In the genomic region with DNA sequence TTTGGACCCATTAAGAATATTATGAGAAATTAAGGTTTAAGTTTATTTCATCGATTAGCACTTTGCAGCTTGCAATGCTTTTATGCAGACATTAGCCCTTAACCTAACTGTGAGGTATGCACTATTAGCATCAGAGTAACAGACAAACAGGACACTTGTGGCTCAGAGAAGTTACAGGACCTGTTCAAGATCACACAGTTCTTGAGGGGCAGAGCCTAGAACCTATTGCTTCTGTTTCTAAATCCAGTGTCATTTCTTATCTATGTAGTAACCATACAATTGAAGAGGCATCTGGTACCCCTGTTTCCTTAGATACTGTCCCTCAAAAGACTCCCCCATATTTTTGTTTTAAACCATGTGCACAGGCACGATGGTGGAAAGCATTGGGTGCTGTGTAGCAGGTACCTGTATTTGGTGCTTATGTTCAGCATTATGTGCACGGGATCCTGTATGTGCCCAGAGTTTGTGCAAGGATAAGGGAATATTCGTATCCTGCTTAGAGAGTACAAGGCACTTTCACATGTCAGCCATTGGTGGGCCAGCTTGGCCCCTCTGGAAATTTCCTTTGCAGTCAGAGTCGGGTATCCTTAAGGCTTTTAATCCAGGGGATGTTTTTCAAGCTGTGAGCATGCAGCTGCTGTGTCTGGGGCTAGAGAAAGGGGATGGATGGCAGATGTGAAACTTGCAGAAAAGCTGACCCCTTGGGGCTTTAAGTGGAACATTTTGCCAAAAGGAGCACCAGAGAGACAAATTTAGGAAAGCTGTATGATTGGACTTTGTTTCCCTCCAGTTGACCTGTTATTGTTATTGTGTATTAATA, we compare ENCODE assay signal across 2 cellular contexts.
TF ChIP-seq lines count a peak whose summit lies in the region.

No MANE protein-coding gene starts in this region.

TF ChIP-seq in liver, 16 proteins besides CTCF, POLR2A, EP300 and RAD21:
- TF ChIP-seq HNF4G (IDR thresholded peaks at IDR 0.05), result no peak
- TF ChIP-seq, protein P1, sequence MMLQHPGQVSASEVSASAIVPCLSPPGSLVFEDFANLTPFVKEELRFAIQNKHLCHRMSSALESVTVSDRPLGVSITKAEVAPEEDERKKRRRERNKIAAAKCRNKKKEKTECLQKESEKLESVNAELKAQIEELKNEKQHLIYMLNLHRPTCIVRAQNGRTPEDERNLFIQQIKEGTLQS (IDR thresholded peaks at IDR 0.05), result no peak
- no peak for TF ChIP-seq HNF4A (conservative IDR thresholded peaks at IDR 0.05)
- no peak for TF ChIP-seq YY1 (IDR thresholded peaks at IDR 0.05)
- TF ChIP-seq FOXA2 (IDR thresholded peaks at IDR 0.05), result no peak
- TF ChIP-seq, protein P2, sequence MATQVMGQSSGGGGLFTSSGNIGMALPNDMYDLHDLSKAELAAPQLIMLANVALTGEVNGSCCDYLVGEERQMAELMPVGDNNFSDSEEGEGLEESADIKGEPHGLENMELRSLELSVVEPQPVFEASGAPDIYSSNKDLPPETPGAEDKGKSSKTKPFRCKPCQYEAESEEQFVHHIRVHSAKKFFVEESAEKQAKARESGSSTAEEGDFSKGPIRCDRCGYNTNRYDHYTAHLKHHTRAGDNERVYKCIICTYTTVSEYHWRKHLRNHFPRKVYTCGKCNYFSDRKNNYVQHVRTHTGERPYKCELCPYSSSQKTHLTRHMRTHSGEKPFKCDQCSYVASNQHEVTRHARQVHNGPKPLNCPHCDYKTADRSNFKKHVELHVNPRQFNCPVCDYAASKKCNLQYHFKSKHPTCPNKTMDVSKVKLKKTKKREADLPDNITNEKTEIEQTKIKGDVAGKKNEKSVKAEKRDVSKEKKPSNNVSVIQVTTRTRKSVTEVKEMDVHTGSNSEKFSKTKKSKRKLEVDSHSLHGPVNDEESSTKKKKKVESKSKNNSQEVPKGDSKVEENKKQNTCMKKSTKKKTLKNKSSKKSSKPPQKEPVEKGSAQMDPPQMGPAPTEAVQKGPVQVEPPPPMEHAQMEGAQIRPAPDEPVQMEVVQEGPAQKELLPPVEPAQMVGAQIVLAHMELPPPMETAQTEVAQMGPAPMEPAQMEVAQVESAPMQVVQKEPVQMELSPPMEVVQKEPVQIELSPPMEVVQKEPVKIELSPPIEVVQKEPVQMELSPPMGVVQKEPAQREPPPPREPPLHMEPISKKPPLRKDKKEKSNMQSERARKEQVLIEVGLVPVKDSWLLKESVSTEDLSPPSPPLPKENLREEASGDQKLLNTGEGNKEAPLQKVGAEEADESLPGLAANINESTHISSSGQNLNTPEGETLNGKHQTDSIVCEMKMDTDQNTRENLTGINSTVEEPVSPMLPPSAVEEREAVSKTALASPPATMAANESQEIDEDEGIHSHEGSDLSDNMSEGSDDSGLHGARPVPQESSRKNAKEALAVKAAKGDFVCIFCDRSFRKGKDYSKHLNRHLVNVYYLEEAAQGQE (IDR thresholded peaks at IDR 0.05), result no peak
- no peak for TF ChIP-seq RXRA (IDR thresholded peaks at IDR 0.05)
- TF ChIP-seq FOXA1 (IDR thresholded peaks at IDR 0.05), result no peak
- no peak for TF ChIP-seq NR2F2 (IDR thresholded peaks at IDR 0.05)
- TF ChIP-seq JUND (IDR thresholded peaks at IDR 0.05), result no peak
- no peak for TF ChIP-seq SP1 (IDR thresholded peaks at IDR 0.05)
- no peak for TF ChIP-seq TAF1 (conservative IDR thresholded peaks at IDR 0.05)
- no peak for TF ChIP-seq EGR1 (IDR thresholded peaks at IDR 0.05; ENCODE audit: low read depth in 2 of 2)
- TF ChIP-seq GABPA (IDR thresholded peaks at IDR 0.05 in 1 of 2, conservative IDR thresholded peaks at IDR 0.05 in 1 of 2), result no peak
- TF ChIP-seq, protein P3, sequence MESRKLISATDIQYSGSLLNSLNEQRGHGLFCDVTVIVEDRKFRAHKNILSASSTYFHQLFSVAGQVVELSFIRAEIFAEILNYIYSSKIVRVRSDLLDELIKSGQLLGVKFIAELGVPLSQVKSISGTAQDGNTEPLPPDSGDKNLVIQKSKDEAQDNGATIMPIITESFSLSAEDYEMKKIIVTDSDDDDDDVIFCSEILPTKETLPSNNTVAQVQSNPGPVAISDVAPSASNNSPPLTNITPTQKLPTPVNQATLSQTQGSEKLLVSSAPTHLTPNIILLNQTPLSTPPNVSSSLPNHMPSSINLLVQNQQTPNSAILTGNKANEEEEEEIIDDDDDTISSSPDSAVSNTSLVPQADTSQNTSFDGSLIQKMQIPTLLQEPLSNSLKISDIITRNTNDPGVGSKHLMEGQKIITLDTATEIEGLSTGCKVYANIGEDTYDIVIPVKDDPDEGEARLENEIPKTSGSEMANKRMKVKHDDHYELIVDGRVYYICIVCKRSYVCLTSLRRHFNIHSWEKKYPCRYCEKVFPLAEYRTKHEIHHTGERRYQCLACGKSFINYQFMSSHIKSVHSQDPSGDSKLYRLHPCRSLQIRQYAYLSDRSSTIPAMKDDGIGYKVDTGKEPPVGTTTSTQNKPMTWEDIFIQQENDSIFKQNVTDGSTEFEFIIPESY (IDR thresholded peaks at IDR 0.05), result no peak

TF ChIP-seq in HepG2, 621 proteins besides CTCF, POLR2A, EP300 and RAD21:
- no peak for TF ChIP-seq ZNF546 (CRISPR knock-in tag; conservative IDR thresholded peaks at IDR 0.05)
- TF ChIP-seq ZNF33B (CRISPR knock-in tag; IDR thresholded peaks at IDR 0.05), result no peak
- no peak for TF ChIP-seq PHF20 (CRISPR knock-in tag; IDR thresholded peaks at IDR 0.05)
- no peak for TF ChIP-seq KLF9 (CRISPR knock-in tag; IDR thresholded peaks at IDR 0.05; ENCODE audit: low read depth)
- TF ChIP-seq, protein P4, sequence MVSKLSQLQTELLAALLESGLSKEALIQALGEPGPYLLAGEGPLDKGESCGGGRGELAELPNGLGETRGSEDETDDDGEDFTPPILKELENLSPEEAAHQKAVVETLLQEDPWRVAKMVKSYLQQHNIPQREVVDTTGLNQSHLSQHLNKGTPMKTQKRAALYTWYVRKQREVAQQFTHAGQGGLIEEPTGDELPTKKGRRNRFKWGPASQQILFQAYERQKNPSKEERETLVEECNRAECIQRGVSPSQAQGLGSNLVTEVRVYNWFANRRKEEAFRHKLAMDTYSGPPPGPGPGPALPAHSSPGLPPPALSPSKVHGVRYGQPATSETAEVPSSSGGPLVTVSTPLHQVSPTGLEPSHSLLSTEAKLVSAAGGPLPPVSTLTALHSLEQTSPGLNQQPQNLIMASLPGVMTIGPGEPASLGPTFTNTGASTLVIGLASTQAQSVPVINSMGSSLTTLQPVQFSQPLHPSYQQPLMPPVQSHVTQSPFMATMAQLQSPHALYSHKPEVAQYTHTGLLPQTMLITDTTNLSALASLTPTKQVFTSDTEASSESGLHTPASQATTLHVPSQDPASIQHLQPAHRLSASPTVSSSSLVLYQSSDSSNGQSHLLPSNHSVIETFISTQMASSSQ (IDR thresholded peaks at IDR 0.05; ENCODE audit: low read depth), result no peak
- TF ChIP-seq, protein P4 (CRISPR knock-in tag; IDR thresholded peaks at IDR 0.05; ENCODE audit: borderline replicate concordance), result no peak
- TF ChIP-seq, protein P5, sequence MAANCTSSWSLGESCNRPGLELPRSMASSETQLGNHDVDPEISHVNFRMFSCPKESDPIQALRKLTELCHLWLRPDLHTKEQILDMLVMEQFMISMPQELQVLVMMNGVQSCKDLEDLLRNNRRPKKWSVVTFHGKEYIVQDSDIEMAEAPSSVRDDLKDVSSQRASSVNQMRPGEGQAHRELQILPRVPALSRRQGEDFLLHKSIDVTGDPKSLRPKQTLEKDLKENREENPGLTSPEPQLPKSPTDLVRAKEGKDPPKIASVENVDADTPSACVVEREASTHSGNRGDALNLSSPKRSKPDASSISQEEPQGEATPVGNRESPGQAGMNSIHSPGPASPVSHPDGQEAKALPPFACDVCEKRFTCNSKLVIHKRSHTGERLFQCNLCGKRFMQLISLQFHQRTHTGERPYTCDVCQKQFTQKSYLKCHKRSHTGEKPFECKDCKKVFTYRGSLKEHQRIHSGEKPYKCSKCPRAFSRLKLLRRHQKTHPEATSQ (CRISPR knock-in tag; IDR thresholded peaks at IDR 0.05; ENCODE audit: borderline replicate concordance), result no peak
- no peak for TF ChIP-seq ZNF331 (CRISPR knock-in tag; IDR thresholded peaks at IDR 0.05)
- no peak for TF ChIP-seq SKI (IDR thresholded peaks at IDR 0.05; ENCODE audit: partially characterized antibody)
- TF ChIP-seq, protein P6, sequence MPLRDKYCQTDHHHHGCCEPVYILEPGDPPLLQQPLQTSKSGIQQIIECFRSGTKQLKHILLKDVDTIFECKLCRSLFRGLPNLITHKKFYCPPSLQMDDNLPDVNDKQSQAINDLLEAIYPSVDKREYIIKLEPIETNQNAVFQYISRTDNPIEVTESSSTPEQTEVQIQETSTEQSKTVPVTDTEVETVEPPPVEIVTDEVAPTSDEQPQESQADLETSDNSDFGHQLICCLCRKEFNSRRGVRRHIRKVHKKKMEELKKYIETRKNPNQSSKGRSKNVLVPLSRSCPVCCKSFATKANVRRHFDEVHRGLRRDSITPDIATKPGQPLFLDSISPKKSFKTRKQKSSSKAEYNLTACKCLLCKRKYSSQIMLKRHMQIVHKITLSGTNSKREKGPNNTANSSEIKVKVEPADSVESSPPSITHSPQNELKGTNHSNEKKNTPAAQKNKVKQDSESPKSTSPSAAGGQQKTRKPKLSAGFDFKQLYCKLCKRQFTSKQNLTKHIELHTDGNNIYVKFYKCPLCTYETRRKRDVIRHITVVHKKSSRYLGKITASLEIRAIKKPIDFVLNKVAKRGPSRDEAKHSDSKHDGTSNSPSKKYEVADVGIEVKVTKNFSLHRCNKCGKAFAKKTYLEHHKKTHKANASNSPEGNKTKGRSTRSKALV (CRISPR knock-in tag; IDR thresholded peaks at IDR 0.05), result no peak
- TF ChIP-seq, protein P7, sequence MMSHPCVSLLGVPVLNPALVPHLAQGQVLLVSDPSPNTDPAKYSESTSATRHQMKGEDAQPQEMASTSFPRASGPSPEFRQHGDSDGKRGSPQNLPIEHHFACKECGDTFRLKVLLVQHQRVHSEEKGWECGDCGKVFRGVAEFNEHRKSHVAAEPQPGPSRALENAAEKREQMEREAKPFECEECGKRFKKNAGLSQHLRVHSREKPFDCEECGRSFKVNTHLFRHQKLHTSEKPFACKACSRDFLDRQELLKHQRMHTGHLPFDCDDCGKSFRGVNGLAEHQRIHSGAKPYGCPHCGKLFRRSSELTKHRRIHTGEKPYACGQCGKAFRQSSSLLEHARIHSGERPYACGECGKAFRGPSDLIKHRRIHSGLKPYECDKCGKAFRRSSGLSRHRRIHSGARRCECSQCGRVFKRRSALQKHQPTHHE (CRISPR knock-in tag; IDR thresholded peaks at IDR 0.05; ENCODE audit: borderline replicate concordance), result no peak
- TF ChIP-seq, protein P8, sequence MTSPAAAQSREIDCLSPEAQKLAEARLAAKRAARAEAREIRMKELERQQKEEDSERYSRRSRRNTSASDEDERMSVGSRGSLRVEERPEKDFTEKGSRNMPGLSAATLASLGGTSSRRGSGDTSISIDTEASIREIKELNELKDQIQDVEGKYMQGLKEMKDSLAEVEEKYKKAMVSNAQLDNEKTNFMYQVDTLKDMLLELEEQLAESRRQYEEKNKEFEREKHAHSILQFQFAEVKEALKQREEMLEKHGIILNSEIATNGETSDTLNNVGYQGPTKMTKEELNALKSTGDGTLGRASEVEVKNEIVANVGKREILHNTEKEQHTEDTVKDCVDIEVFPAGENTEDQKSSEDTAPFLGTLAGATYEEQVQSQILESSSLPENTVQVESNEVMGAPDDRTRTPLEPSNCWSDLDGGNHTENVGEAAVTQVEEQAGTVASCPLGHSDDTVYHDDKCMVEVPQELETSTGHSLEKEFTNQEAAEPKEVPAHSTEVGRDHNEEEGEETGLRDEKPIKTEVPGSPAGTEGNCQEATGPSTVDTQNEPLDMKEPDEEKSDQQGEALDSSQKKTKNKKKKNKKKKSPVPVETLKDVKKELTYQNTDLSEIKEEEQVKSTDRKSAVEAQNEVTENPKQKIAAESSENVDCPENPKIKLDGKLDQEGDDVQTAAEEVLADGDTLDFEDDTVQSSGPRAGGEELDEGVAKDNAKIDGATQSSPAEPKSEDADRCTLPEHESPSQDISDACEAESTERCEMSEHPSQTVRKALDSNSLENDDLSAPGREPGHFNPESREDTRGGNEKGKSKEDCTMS (CRISPR knock-in tag; conservative IDR thresholded peaks at IDR 0.05), result no peak
- TF ChIP-seq, protein P9, sequence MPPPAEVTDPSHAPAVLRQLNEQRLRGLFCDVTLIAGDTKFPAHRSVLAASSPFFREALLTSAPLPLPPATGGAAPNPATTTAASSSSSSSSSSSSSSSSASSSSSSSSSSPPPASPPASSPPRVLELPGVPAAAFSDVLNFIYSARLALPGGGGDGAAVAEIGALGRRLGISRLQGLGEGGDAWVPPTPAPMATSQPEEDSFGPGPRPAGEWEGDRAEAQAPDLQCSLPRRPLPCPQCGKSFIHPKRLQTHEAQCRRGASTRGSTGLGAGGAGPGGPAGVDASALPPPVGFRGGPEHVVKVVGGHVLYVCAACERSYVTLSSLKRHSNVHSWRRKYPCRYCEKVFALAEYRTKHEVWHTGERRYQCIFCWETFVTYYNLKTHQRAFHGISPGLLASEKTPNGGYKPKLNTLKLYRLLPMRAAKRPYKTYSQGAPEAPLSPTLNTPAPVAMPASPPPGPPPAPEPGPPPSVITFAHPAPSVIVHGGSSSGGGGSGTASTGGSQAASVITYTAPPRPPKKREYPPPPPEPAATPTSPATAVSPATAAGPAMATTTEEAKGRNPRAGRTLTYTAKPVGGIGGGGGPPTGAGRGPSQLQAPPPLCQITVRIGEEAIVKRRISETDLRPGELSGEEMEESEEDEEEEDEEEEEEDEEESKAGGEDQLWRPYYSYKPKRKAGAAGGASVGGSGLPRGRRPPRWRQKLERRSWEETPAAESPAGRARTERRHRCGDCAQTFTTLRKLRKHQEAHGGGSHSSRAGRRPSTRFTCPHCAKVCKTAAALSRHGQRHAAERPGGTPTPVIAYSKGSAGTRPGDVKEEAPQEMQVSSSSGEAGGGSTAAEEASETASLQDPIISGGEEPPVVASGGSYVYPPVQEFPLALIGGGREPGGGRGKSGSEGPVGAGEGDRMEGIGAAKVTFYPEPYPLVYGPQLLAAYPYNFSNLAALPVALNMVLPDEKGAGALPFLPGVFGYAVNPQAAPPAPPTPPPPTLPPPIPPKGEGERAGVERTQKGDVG (CRISPR knock-in tag; IDR thresholded peaks at IDR 0.05; ENCODE audit: borderline replicate concordance), result no peak
- no peak for TF ChIP-seq AHR (CRISPR knock-in tag; IDR thresholded peaks at IDR 0.05)
- TF ChIP-seq NR2F2 (IDR thresholded peaks at IDR 0.05; ENCODE audit: borderline replicate concordance, low read depth), result no peak
- TF ChIP-seq EHMT2 (IDR thresholded peaks at IDR 0.05; ENCODE audit: borderline replicate concordance, low read depth, low read length), result no peak
- no peak for TF ChIP-seq ZNF260 (CRISPR knock-in tag; IDR thresholded peaks at IDR 0.05; ENCODE audit: borderline replicate concordance, low read depth)
- TF ChIP-seq ZBTB7A (CRISPR knock-in tag; IDR thresholded peaks at IDR 0.05), result no peak
- TF ChIP-seq HNRNPUL1 (IDR thresholded peaks at IDR 0.05; ENCODE audit: low read depth, low read length), result no peak
- no peak for TF ChIP-seq ZNF883 (CRISPR knock-in tag; IDR thresholded peaks at IDR 0.05; ENCODE audit: not compliant biosample characterization)
